Comparison of ENCODE assay signal across 10 cellular contexts in the genomic region with DNA sequence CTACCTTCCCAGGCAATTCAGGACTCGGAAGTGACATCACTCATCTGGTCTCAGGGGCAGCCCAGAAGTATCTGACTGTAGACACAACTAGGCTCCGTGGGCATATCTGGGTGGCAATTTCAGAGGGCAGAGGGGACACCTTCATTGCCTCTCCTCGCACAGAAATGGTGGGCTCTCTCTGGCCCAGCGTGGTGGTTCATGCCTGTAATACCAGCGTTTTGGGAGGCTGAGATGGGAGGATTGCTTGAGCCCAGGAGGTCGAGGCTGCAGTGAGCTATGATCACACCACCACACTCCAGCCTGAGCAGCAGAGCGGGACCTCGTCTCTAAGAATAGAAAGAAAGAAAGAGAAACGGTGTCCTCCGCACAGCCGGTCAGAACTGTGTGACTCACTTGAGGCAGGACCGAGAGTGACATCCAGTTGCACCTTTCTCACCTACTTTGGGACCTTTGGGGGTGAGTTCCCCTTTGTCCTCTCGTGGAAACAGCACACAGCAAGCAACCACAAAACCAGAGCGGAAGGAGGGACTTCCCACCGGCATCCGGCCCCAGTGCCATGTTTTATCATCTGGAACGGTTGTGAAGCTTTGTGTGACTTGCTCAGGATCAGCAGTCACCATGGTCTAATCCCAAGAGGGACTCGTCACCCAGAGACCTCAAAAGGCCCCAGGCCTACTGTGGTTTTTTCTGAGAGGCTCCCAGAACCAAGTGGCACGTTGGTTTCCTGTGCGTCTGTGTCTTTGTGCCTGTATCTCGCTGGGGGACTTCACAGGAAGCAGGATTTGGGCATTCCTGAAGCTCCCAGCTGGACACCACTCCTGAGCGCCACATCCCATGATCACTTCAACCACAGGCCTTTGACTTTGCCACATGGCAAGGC. TPM values are rescaled to one million over a fixed set of nuclear protein-coding genes. Genes with fewer than 3 reads are reported as not detected.
DNase-seq lines count a peak whose midpoint lies in the region; ATAC-seq and TF ChIP-seq lines count a peak whose summit lies in the region.
"Had no signal": no experiment of that assay in that cellular context is flagged by ENCODE, and none has a peak within 500 bp of the region (broad histone marks: within the 10 kb centered on the region; RNA-seq: fewer than 3 reads in every experiment).

No MANE protein-coding gene starts in this region.

- peaks cover 36% of the 10 kb centered on the region for H3K4me1 ChIP-seq in DND-41 (ENCODE audit: insufficient read depth, low read length)
- no peaks in the 10 kb centered on the region for H3K4me1 ChIP-seq in lower lobe of right lung

- no peaks in the 10 kb centered on the region for H4K20me1 ChIP-seq in DND-41 (ENCODE audit: insufficient read depth, low read length)

- H3K9me3 ChIP-seq in DND-41 (ENCODE audit: insufficient read depth, low read length, severe bottlenecking) = no peaks in the 10 kb centered on the region
- no peaks in the 10 kb centered on the region for H3K9me3 ChIP-seq in lower lobe of right lung

- no peaks in the 10 kb centered on the region for H3K36me3 Mint-ChIP-seq in WTC11

- H3K27me3 ChIP-seq in DND-41 (ENCODE audit: insufficient read depth, low read length, poor library complexity) = no peaks in the 10 kb centered on the region
- no peaks in the 10 kb centered on the region for H3K27me3 ChIP-seq in lower lobe of right lung (ENCODE audit: low read depth)

- peak; percentile 91 for ATAC-seq in DND-41 (ENCODE audit: insufficient read depth, low read depth)
- peak; percentile 85 for ATAC-seq in HG03520 (IDR thresholded peaks at IDR 0.05; ENCODE audit: unreplicated experiment)
- no peak for ATAC-seq in lower lobe of right lung
- no peak for ATAC-seq in WTC11

- TF ChIP-seq CTCF in DND-41 (IDR thresholded peaks at IDR 0.05; ENCODE audit: borderline replicate concordance, extremely low read depth, low read length, poor library complexity, severe bottlenecking) (no peak), GM20000 (IDR thresholded peaks at IDR 0.05; ENCODE audit: extremely low read depth, missing control alignments) (no peak), lower lobe of right lung (IDR thresholded peaks at IDR 0.05) (no peak), WTC11 (IDR thresholded peaks at IDR 0.05) (no peak)

- DNase-seq in DND-41 (peak; percentile 97), GM20000 (ENCODE audit: low spot score) (peak; percentile 89), lower lobe of right lung (no peak), WTC11 (ENCODE audit: low spot score) (no peak), EL (no peak)
- DNase-seq in activated CD8-positive, alpha-beta memory T cell treated with anti-CD3 and anti-CD28 coated beads, Interleukin-2, amount 50 U/mL, for 24 hours (ENCODE audit: extremely low read depth) = peak; percentile 18
- DNase-seq in stimulated activated CD4-positive, alpha-beta T cell treated with anti-CD3 and anti-CD28 coated beads, TNF-alpha, amount 100 ng/mL, for 48 hours (ENCODE audit: low read depth in 3 of 3) = peak; percentile 35 to 62 (median 46)

- H3K9me3 Mint-ChIP-seq in WTC11 = no peaks in the 10 kb centered on the region

- H3K27me3 Mint-ChIP-seq in WTC11 (ENCODE audit: low read depth) = no peaks in the 10 kb centered on the region; the same call in 1 of the 2 replicates

- peak overlapping the region; percentile 47 for H3K4me2 ChIP-seq in DND-41 (ENCODE audit: insufficient read depth, low read length)

- no peaks in the 10 kb centered on the region for H3K4me1 Mint-ChIP-seq in WTC11

- CTCF ChIA-PET in WTC11 (lab: Charles Lee) = no interaction called here

- H3K4me3 ChIP-seq in DND-41 (ENCODE audit: low read depth in 1 of 2, low read length in 2 of 2) (peak overlapping the region in 1 of 2 experiments; percentile 26; a peak in 2 of 4 replicates), lower lobe of right lung (no peak overlapping the region)

- peak overlapping the region; percentile 48 for H3K9ac ChIP-seq in DND-41 (ENCODE audit: low read depth, low read length)

- no peak overlapping the region for H2AFZ ChIP-seq in DND-41 (ENCODE audit: low read depth, low read length)

- intact Hi-C loops in lower lobe of right lung (cut with DNase I) = no loop called here

- H3K27ac ChIP-seq in DND-41 (ENCODE audit: low read length) (peak overlapping the region; percentile 83), lower lobe of right lung (no peak overlapping the region)

- H3K36me3 ChIP-seq in DND-41 (ENCODE audit: insufficient read depth, low read length) (no peaks in the 10 kb centered on the region), lower lobe of right lung (no peaks in the 10 kb centered on the region)

- no peak overlapping the region for H3K4me3 Mint-ChIP-seq in WTC11

- H3K79me2 ChIP-seq in DND-41 (ENCODE audit: insufficient read depth, low read length) = no peaks in the 10 kb centered on the region

- H3K27ac Mint-ChIP-seq in WTC11 = no peak overlapping the region

- POLR2A ChIA-PET in WTC11 (lab: Charles Lee) = no interaction called here

TF ChIP-seq in WTC11, 78 proteins besides CTCF, POLR2A, EP300 and RAD21:
- TF ChIP-seq GABPB1 (CRISPR knock-in tag; IDR thresholded peaks at IDR 0.05) (no peak), MYBL2 (CRISPR knock-in tag; IDR thresholded peaks at IDR 0.05) (no peak), ZNF263 (CRISPR knock-in tag; IDR thresholded peaks at IDR 0.05; ENCODE audit: low read depth) (no peak), EMX1 (CRISPR knock-in tag; IDR thresholded peaks at IDR 0.05) (no peak), NFE2L1 (CRISPR knock-in tag; IDR thresholded peaks at IDR 0.05) (no peak), HMGA2 (CRISPR knock-in tag; IDR thresholded peaks at IDR 0.05) (no peak), NFATC4 (CRISPR knock-in tag; IDR thresholded peaks at IDR 0.05) (no peak), CREM (CRISPR knock-in tag; IDR thresholded peaks at IDR 0.05) (no peak), JAZF1 (CRISPR knock-in tag; IDR thresholded peaks at IDR 0.05) (no peak), ZNF232 (CRISPR knock-in tag; IDR thresholded peaks at IDR 0.05) (no peak), ELF4 (CRISPR knock-in tag; IDR thresholded peaks at IDR 0.05; ENCODE audit: low read depth) (no peak), ZNF138 (CRISPR knock-in tag; conservative IDR thresholded peaks at IDR 0.05) (no peak), ESRRA (CRISPR knock-in tag; IDR thresholded peaks at IDR 0.05; ENCODE audit: borderline replicate concordance) (no peak)
- TF ChIP-seq, protein P1, sequence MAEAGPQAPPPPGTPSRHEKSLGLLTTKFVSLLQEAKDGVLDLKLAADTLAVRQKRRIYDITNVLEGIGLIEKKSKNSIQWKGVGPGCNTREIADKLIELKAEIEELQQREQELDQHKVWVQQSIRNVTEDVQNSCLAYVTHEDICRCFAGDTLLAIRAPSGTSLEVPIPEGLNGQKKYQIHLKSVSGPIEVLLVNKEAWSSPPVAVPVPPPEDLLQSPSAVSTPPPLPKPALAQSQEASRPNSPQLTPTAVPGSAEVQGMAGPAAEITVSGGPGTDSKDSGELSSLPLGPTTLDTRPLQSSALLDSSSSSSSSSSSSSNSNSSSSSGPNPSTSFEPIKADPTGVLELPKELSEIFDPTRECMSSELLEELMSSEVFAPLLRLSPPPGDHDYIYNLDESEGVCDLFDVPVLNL (CRISPR knock-in tag; IDR thresholded peaks at IDR 0.05; ENCODE audit: borderline replicate concordance, low read depth) = no peak
- TF ChIP-seq, protein P2, sequence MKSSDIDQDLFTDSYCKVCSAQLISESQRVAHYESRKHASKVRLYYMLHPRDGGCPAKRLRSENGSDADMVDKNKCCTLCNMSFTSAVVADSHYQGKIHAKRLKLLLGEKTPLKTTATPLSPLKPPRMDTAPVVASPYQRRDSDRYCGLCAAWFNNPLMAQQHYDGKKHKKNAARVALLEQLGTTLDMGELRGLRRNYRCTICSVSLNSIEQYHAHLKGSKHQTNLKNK (CRISPR knock-in tag; IDR thresholded peaks at IDR 0.05) = no peak
- TF ChIP-seq, protein P3, sequence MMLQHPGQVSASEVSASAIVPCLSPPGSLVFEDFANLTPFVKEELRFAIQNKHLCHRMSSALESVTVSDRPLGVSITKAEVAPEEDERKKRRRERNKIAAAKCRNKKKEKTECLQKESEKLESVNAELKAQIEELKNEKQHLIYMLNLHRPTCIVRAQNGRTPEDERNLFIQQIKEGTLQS (CRISPR knock-in tag; conservative IDR thresholded peaks at IDR 0.05) = no peak
- TF ChIP-seq, protein P4, sequence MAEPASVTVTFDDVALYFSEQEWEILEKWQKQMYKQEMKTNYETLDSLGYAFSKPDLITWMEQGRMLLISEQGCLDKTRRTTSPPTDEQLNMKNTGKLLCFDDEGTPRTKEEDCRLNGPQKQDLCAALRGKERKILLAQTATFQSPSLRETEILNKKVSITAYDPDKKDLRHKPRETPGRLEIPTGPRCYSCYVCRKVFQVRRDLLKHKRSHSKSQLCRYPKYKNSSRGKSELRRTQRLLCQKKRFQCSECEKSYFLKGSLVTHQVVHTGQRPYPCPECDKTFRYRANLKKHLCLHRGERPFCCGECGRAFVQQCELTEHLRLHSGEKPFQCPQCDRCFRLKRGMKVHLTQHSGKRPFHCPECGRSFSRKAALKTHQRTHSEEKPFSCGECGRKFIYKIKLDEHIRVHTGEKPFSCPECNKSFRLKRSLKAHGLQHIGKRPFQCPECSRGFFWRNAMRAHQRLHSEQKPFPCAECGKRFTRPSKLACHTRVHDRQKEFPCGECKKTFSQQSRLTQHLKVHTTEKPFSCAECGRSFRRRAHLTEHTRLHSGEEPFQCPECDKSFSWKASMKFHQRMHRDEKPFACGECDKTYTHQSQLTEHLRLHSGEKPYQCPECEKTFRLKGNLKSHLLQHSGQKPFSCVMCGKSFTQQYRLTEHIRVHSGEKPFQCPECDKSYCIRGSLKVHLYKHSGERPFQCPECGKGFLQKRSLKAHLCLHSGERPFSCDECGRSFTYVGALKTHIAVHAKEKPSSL (CRISPR knock-in tag; conservative IDR thresholded peaks at IDR 0.05) = no peak
- TF ChIP-seq, protein P5, sequence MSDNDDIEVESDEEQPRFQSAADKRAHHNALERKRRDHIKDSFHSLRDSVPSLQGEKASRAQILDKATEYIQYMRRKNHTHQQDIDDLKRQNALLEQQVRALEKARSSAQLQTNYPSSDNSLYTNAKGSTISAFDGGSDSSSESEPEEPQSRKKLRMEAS (CRISPR knock-in tag; IDR thresholded peaks at IDR 0.05) = no peak

RNA-seq across cellular contexts. Expression of a gene that starts 38.4 kb away (rescaled TPM):
- 8.2 TPM for total RNA-seq in lower lobe of right lung
- 6.0 to 8.6 TPM (median 6.1 TPM) in 3 replicates for total RNA-seq in WTC11 (2021)
- total RNA-seq: bronchial epithelial cell, pulmonary artery endothelial cell had no signal

Comparison
In these comparisons a context has a peak if more than half of its experiments do, and no peak if none do; other contexts are left out.
1. ATAC-seq: peak in DND-41 (single experiment) and HG03520 (single experiment); none in lower lobe of right lung (0 of 2) and WTC11 (single experiment).
2. DNase-seq: peak in DND-41 (single experiment), GM20000 (single experiment), activated CD8-positive, alpha-beta memory T cell treated with anti-CD3 and anti-CD28 coated beads, Interleukin-2, amount 50 U/mL, for 24 hours (single experiment) and stimulated activated CD4-positive, alpha-beta T cell treated with anti-CD3 and anti-CD28 coated beads, TNF-alpha, amount 100 ng/mL, for 48 hours (3 of 3); none in lower lobe of right lung (single experiment), WTC11 (single experiment) and EL (single experiment).